17 cellular contexts compared by ENCODE assay signal in genomic region chr9:113503613-113504230, GRCh38. TPM values are rescaled to one million over a fixed set of nuclear protein-coding genes. Genes with fewer than 3 reads are reported as not detected.
DNase-seq lines count a peak whose midpoint lies in the region; ATAC-seq and TF ChIP-seq lines count a peak whose summit lies in the region.
"Had no signal": no experiment of that assay in that cellular context is flagged by ENCODE, and none has a peak within 500 bp of the region (broad histone marks: within the 10 kb centered on the region; RNA-seq: fewer than 3 reads in every experiment).

No MANE protein-coding gene starts in this region.

- H3K4me3 Mint-ChIP-seq in T-helper 2 cell treated with Interferon-gamma antibody and Interleukin-4, amounts not matched to agents 5 μg/mL and 100 μg/mL, for 36 hours, result no peak overlapping the region
- H3K4me3 Mint-ChIP-seq: activated naive CD4-positive, alpha-beta T cell treated with anti-CD3 and anti-CD28 coated beads, Interleukin-2, amount 50 U/mL, for 24 hours; B cell had no signal

- no peak overlapping the region for H3K27ac Mint-ChIP-seq in T-helper 2 cell treated with Interferon-gamma antibody and Interleukin-4, amounts not matched to agents 5 μg/mL and 100 μg/mL, for 36 hours
- H3K27ac Mint-ChIP-seq: activated naive CD4-positive, alpha-beta T cell treated with anti-CD3 and anti-CD28 coated beads, Interleukin-2, amount 50 U/mL, for 24 hours; B cell had no signal

- H3K36me3 ChIP-seq in Peyer's patch, result no peaks in the 10 kb centered on the region
- H3K36me3 ChIP-seq in lower lobe of right lung, result peaks cover 12% of the 10 kb centered on the region
- H3K36me3 ChIP-seq in spleen, result peaks cover 0 to 24% (median 8%) of the 10 kb centered on the region in 6 donors
- H3K36me3 ChIP-seq: ovary had no signal

- H3K27me3 ChIP-seq in Peyer's patch, result no peaks in the 10 kb centered on the region
- no peaks in the 10 kb centered on the region for H3K27me3 ChIP-seq in lower lobe of right lung (ENCODE audit: low read depth)
- no peaks in the 10 kb centered on the region for H3K27me3 ChIP-seq in spleen (replicated peaks in 1 of 7)
- H3K27me3 ChIP-seq: ovary had no signal

- no peaks in the 10 kb centered on the region for H3K36me3 Mint-ChIP-seq in T-helper 2 cell treated with Interferon-gamma antibody and Interleukin-4, amounts not matched to agents 5 μg/mL and 100 μg/mL, for 36 hours (ENCODE audit: low read depth)
- H3K36me3 Mint-ChIP-seq: activated naive CD4-positive, alpha-beta T cell treated with anti-CD3 and anti-CD28 coated beads, Interleukin-2, amount 50 U/mL, for 24 hours had no signal

- H3K4me1 ChIP-seq in Peyer's patch, result peaks cover 0 to 28% (median 3%) of the 10 kb centered on the region in 4 donors
- peaks cover 22% of the 10 kb centered on the region for H3K4me1 ChIP-seq in lower lobe of right lung
- H3K4me1 ChIP-seq in spleen, result peaks cover 12 to 73% (median 45%) of the 10 kb centered on the region in 6 donors

- intact Hi-C loops in lower lobe of right lung (cut with DNase I) (no loop called here), spleen (cut with DNase I; ENCODE audit: low total_unique reads) (loop anchor here (10.0 kb wide), 1 partner anchor 49 kb away; no protein-coding TSS in a partner anchor)

- WGBS in spleen, 5 donors, result 57 to 74% (median 65%) methylated on average over 10 of the region's 10 CpGs

- H3K4me1 Mint-ChIP-seq in T-helper 2 cell treated with Interferon-gamma antibody and Interleukin-4, amounts not matched to agents 5 μg/mL and 100 μg/mL, for 36 hours (ENCODE audit: low read depth), result peaks cover 10% of the 10 kb centered on the region

- H3K27ac ChIP-seq in Peyer's patch (peak overlapping the region in 3 of 4 donors; percentile 29 to 87 (median 83)), lower lobe of right lung (peak overlapping the region; percentile 47), spleen (peak overlapping the region; percentile 8 to 83 (median 78)), substantia nigra (ENCODE audit: low read depth, low read length, poor library complexity, severe bottlenecking) (no peak overlapping the region)

- no peak for DNase-seq in Peyer's patch
- DNase-seq in dermis blood vessel endothelial cell, result peak; percentile 87
- peak; percentile 26 for DNase-seq in lower lobe of right lung
- peak; percentile 57 for DNase-seq in spleen
- DNase-seq in substantia nigra (lab: John Stamatoyannopoulos, UW), result no peak
- no peak for DNase-seq in NCI-H526 (lab: John Stamatoyannopoulos, UW)
- DNase-seq in T-helper 2 cell treated with Interferon-gamma antibody and Interleukin-4, amounts not matched to agents 5 μg/mL and 100 μg/mL, for 36 hours (ENCODE audit: low spot score), result no peak
- DNase-seq: DMS79; left cardiac atrium; NCI-H187 treated with DMSO at 0.1 percent for 48 hours; NCI-H748 treated with DMSO at 0.1 percent for 48 hours; SHP77; stimulated activated CD4-positive, alpha-beta T cell treated with anti-CD3 and anti-CD28 coated beads, Interleukin-1b, Interleukin-23, amount 100 ng/mL, for 48 hours had no signal

- H3K4me3 ChIP-seq in Peyer's patch (peak overlapping the region in 3 of 4 donors; percentile 3 to 20 (median 8)), lower lobe of right lung (peak overlapping the region; percentile 47), spleen (peak overlapping the region; percentile 13 to 70 (median 44))
- H3K4me3 ChIP-seq: ovary had no signal

- no peaks in the 10 kb centered on the region for H3K9me3 Mint-ChIP-seq in T-helper 2 cell treated with Interferon-gamma antibody and Interleukin-4, amounts not matched to agents 5 μg/mL and 100 μg/mL, for 36 hours
- H3K9me3 Mint-ChIP-seq: activated naive CD4-positive, alpha-beta T cell treated with anti-CD3 and anti-CD28 coated beads, Interleukin-2, amount 50 U/mL, for 24 hours had no signal

- no peak for ATAC-seq in lower lobe of right lung
- no peak for ATAC-seq in GM19351 (IDR thresholded peaks at IDR 0.05; ENCODE audit: unreplicated experiment)

- TF ChIP-seq CTCF in Peyer's patch (IDR thresholded peaks at IDR 0.05) (no peak), lower lobe of right lung (IDR thresholded peaks at IDR 0.05) (no peak), spleen (IDR thresholded peaks at IDR 0.05 in 8 of 11, conservative IDR thresholded peaks at IDR 0.05 in 3 of 11) (no peak)

- TF ChIP-seq POLR2A in Peyer's patch (IDR thresholded peaks at IDR 0.05) (no peak), spleen (IDR thresholded peaks at IDR 0.05) (no peak)

- H3K9me3 ChIP-seq in Peyer's patch (no peaks in the 10 kb centered on the region), lower lobe of right lung (no peaks in the 10 kb centered on the region), spleen (no peaks in the 10 kb centered on the region)
- H3K9me3 ChIP-seq: ovary had no signal

- H3K27me3 Mint-ChIP-seq in T-helper 2 cell treated with Interferon-gamma antibody and Interleukin-4, amounts not matched to agents 5 μg/mL and 100 μg/mL, for 36 hours (ENCODE audit: low read depth), result no peaks in the 10 kb centered on the region
- H3K27me3 Mint-ChIP-seq: activated naive CD4-positive, alpha-beta T cell treated with anti-CD3 and anti-CD28 coated beads, Interleukin-2, amount 50 U/mL, for 24 hours; B cell had no signal

RNA-seq across cellular contexts. Expression of gene RGS3, which starts 40.2 kb away (rescaled TPM):
- total RNA-seq in Peyer's patch (100 to 1,000 TPM in 2 of 4 donors, 10 to 100 TPM in 2; 55.3 to 113 (median 88.6) TPM), dermis blood vessel endothelial cell (294 and 415 TPM in 2 replicates), lower lobe of right lung (66.2 TPM), spleen (100 to 1,000 TPM in 1 of 7 donors, 10 to 100 TPM in 6; 63.2 to 122 (median 84.4) TPM)
- 10 to 100 TPM; 17.5 to 48.3 (median 26.5) TPM for polyA plus RNA-seq in spleen

Comparison
In these comparisons a context has a peak if more than half of its experiments do, and no peak if none do; other contexts are left out.
1. DNase-seq: peak in dermis blood vessel endothelial cell (single experiment), lower lobe of right lung (single experiment) and spleen (single experiment); none in Peyer's patch (0 of 3), substantia nigra (0 of 49), NCI-H526 (0 of 2) and T-helper 2 cell treated with Interferon-gamma antibody and Interleukin-4, amounts not matched to agents 5 μg/mL and 100 μg/mL, for 36 hours (single experiment).
2. Peak in every context shown above with its lines, with median percentiles within 50 percentile points of each other: H3K4me3 ChIP-seq.